In genomic region chr2:10877691-10878111, GRCh38 we compare ENCODE assay signal across 26 cellular contexts. TPM values are rescaled to one million over a fixed set of nuclear protein-coding genes. Genes with fewer than 3 reads are reported as not detected.
A peak's percentile ranks its signal among the peaks of the same experiment; 100 is the strongest.
DNase-seq lines count a peak whose midpoint lies in the region; ATAC-seq, FAIRE-seq and TF ChIP-seq lines count a peak whose summit lies in the region.
"Had no signal": no experiment of that assay in that cellular context is flagged by ENCODE, and none has a peak within 500 bp of the region (broad histone marks: within the 10 kb centered on the region; RNA-seq: fewer than 3 reads in every experiment).

No MANE protein-coding gene starts in this region.

- H3K27me3 ChIP-seq in heart right ventricle (no peaks in the 10 kb centered on the region), hepatocyte (no peaks in the 10 kb centered on the region), body of pancreas (no peaks in the 10 kb centered on the region)

- H3K79me2 ChIP-seq in hepatocyte = no peaks in the 10 kb centered on the region

- no peak overlapping the region for H3K4me3 ChIP-seq in heart right ventricle
- 0 out of 2 replicates have a peak overlapping the region, but pooled peaks have one; percentile 21 for H3K4me3 ChIP-seq in WI38 (ENCODE audit: low read depth, low read length)
- H3K4me3 ChIP-seq in hepatocyte = no peak overlapping the region
- no peak overlapping the region for H3K4me3 ChIP-seq in body of pancreas
- H3K4me3 ChIP-seq: coronary artery, prostate gland, SJCRH30, spleen had no signal

- H3K4me1 ChIP-seq in heart right ventricle = peaks cover 3 to 43% (median 24%) of the 10 kb centered on the region in 9 donors
- H3K4me1 ChIP-seq in hepatocyte (ENCODE audit: insufficient read depth) = peaks cover 12% of the 10 kb centered on the region
- no peaks in the 10 kb centered on the region for H3K4me1 ChIP-seq in body of pancreas
- H3K4me1 ChIP-seq: prostate gland, SJCRH30 had no signal

- no peak overlapping the region for H2AFZ ChIP-seq in hepatocyte

- intact Hi-C loops in cardiac septum (cut with DNase I) = no loop called here
- intact Hi-C loops in heart right ventricle (cut with DNase I) = loop anchor here in 1 of 10 donors (5.0 kb wide), 1 partner anchor 35 kb away; no protein-coding TSS in a partner anchor
- intact Hi-C loops in body of pancreas (cut with DNase I) = no loop called here

- H3K36me3 ChIP-seq in heart right ventricle (no peaks in the 10 kb centered on the region), hepatocyte (replicated peaks; ENCODE audit: insufficient read depth, low read depth) (no peaks in the 10 kb centered on the region), body of pancreas (replicated peaks in 1 of 2; ENCODE audit: insufficient read depth in 1 of 2, low read depth in 2 of 2) (no peaks in the 10 kb centered on the region)
- H3K36me3 ChIP-seq: prostate gland, SJCRH30, spleen had no signal

- H3K27ac ChIP-seq in heart right ventricle = peak overlapping the region in 5 of 10 donors; percentile 9 to 57 (median 20)
- peak overlapping the region; percentile 65 for H3K27ac ChIP-seq in hepatocyte
- no peak overlapping the region for H3K27ac ChIP-seq in body of pancreas
- H3K27ac ChIP-seq: coronary artery, prostate gland, SJCRH30, spleen had no signal

- FAIRE-seq in urothelium cell line (lab: Jason Lieb, UNC) = peak; percentile 20
- FAIRE-seq: HTR-8/SVneo had no signal

- TF ChIP-seq POLR2A in body of pancreas (IDR thresholded peaks at IDR 0.05) = no peak

- peak overlapping the region; percentile 40 for H3K4me2 ChIP-seq in hepatocyte

- DNase-seq in cardiac septum (ENCODE audit: low spot score) (peak; percentile 10), heart right ventricle (no peak), hepatocyte (ENCODE audit: low spot score) (no peak), urothelium cell line (ENCODE audit: low spot score) (no peak), body of pancreas (no peak), COLO829 (ENCODE audit: low spot score) (no peak), NAMALWA (ENCODE audit: low spot score) (no peak)
- DNase-seq: 8988T; activated CD4-positive, alpha-beta T cell treated with anti-CD3 and anti-CD28 coated beads for 4 hours; activated CD8-positive, alpha-beta memory T cell treated with anti-CD3 and anti-CD28 coated beads, Interleukin-2, amount 50 U/mL, for 48 hours; activated naive CD4-positive, alpha-beta T cell; aorta; CD8-positive, alpha-beta T cell; DND-41; erythroblast; glutamatergic neuron; immature natural killer cell; mammary epithelial cell; NCI-H1694; nephron progenitor cell; SJCRH30; spleen had no signal

- 40 to 46% methylated on average over 11 of the region's 11 CpGs for WGBS in heart right ventricle, 2 donors
- 61% methylated on average over 11 of the region's 11 CpGs for WGBS in hepatocyte (ENCODE audit: low lambda C conversion rate, missing lambda C conversion rate)
- 39 to 42% methylated on average over 9 to 11 of the region's 11 CpGs for WGBS in body of pancreas, 2 donors

- no peak for ATAC-seq in heart right ventricle
- no peak for ATAC-seq in body of pancreas
- ATAC-seq: CD8-positive, alpha-beta T cell had no signal

- H3K9me2 ChIP-seq in hepatocyte (replicated peaks; ENCODE audit: insufficient read depth) = no peaks in the 10 kb centered on the region

- H3K9me3 ChIP-seq in heart right ventricle = peaks cover 0 to under 1% (median 0%) of the 10 kb centered on the region in 11 donors
- H3K9me3 ChIP-seq in hepatocyte (ENCODE audit: low read depth) = no peaks in the 10 kb centered on the region
- H3K9me3 ChIP-seq in body of pancreas = no peaks in the 10 kb centered on the region
- H3K9me3 ChIP-seq: prostate gland, SJCRH30 had no signal

- H4K20me1 ChIP-seq in hepatocyte (ENCODE audit: insufficient read depth, poor library complexity, severe bottlenecking) = no peaks in the 10 kb centered on the region

- TF ChIP-seq CTCF in heart right ventricle (IDR thresholded peaks at IDR 0.05) = no peak
- TF ChIP-seq CTCF in WI38 (IDR thresholded peaks at IDR 0.05; ENCODE audit: low read depth, low read length) = no peak
- TF ChIP-seq CTCF in hepatocyte (IDR thresholded peaks at IDR 0.05; ENCODE audit: poor library complexity) = no peak
- no peak for TF ChIP-seq CTCF in body of pancreas (IDR thresholded peaks at IDR 0.05)

RNA-seq across cellular contexts. Expression of gene KCNF1, which starts 34.0 kb away (rescaled TPM):
- 0.27 TPM for total RNA-seq in cardiac septum
- total RNA-seq in heart right ventricle = under 1 TPM in 7 of 10 donors, not detected in 3; 0.10 to 0.42 (median 0.23) TPM
- under 1 TPM in 1 of 2 donors, not detected in 1; 0.25 TPM for polyA plus RNA-seq in heart right ventricle
- 0.28 and 0.67 TPM in 2 replicates for total RNA-seq in hepatocyte
- polyA plus RNA-seq in hepatocyte = 0.87 and 2.5 TPM in 2 replicates
- total RNA-seq in body of pancreas = 1 to 10 TPM in 1 of 2 donors, not detected in 1; 5.3 TPM
- total RNA-seq: aorta; CD8-positive, alpha-beta T cell had no signal
- polyA plus RNA-seq: aorta, immature natural killer cell had no signal
